28 cellular contexts compared by ENCODE assay signal in genomic region chr4:149223659-149224058, GRCh38.
DNase-seq lines count a peak whose midpoint lies in the region; ATAC-seq, FAIRE-seq and TF ChIP-seq lines count a peak whose summit lies in the region.
"Had no signal": no experiment of that assay in that cellular context is flagged by ENCODE, and none has a peak within 500 bp of the region (broad histone marks: within the 10 kb centered on the region; RNA-seq: fewer than 3 reads in every experiment).

No MANE protein-coding gene starts in this region.

- H3K4me1 ChIP-seq in mammary epithelial cell (ENCODE audit: insufficient read depth, low read length) (no peaks in the 10 kb centered on the region), keratinocyte (ENCODE audit: control insufficient read depth, extremely low read depth, insufficient read depth, low read length) (peaks cover 2% of the 10 kb centered on the region), mesendoderm (ENCODE audit: control insufficient read depth, low read depth, low read length) (no peaks in the 10 kb centered on the region), GM23338 (ENCODE audit: insufficient read depth) (no peaks in the 10 kb centered on the region)
- H3K4me1 ChIP-seq: esophagus muscularis mucosa, spleen, thyroid gland had no signal

- POLR2A ChIA-PET in GM10248 (lab: Yijun Ruan, JAX), result no interaction called here

- CTCF ChIA-PET in mammary epithelial cell (lab: Charles Lee; ENCODE audit: low non-redundant PET) (no interaction called here), GM10248 (lab: Yijun Ruan, JAX) (no interaction called here)

- no peak overlapping the region for H4K8ac ChIP-seq in mesendoderm (ENCODE audit: low read depth, low read length)

- H3K9me3 ChIP-seq in mammary epithelial cell (replicated peaks; ENCODE audit: insufficient read depth, low read length), result peaks cover 2% of the 10 kb centered on the region
- H3K9me3 ChIP-seq in keratinocyte (ENCODE audit: control insufficient read depth, low read depth, low read length), result no peaks in the 10 kb centered on the region
- H3K9me3 ChIP-seq: thyroid gland had no signal

- H3K79me2 ChIP-seq in mammary epithelial cell (ENCODE audit: insufficient read depth, low read length) (no peaks in the 10 kb centered on the region), keratinocyte (ENCODE audit: control insufficient read depth, insufficient read depth, low read length) (no peaks in the 10 kb centered on the region), mesendoderm (ENCODE audit: control insufficient read depth, insufficient read depth, low read length) (no peaks in the 10 kb centered on the region), GM23338 (replicated peaks; ENCODE audit: insufficient read depth) (no peaks in the 10 kb centered on the region)

- H4K20me1 ChIP-seq in mammary epithelial cell (ENCODE audit: insufficient read depth, low read length) (no peaks in the 10 kb centered on the region), keratinocyte (ENCODE audit: control insufficient read depth, extremely low read depth, insufficient read depth, low read length) (no peaks in the 10 kb centered on the region), GM23338 (replicated peaks; ENCODE audit: insufficient read depth) (no peaks in the 10 kb centered on the region)

- ATAC-seq in GM23338, result no peak
- ATAC-seq: activated CD8-positive, alpha-beta T cell treated with anti-CD3 and anti-CD28 coated beads for 36 hours; naive thymus-derived CD8-positive, alpha-beta T cell; stimulated activated naive CD8-positive, alpha-beta T cell treated with anti-CD3 and anti-CD28 coated beads, Interleukin-15, Interleukin-2, amounts not matched to agents 100 U/mL and 50 U/mL, for 24 hours; T-cell had no signal

- DNase-seq in A172 (ENCODE audit: low spot score), result peak; percentile 58
- DNase-seq in HT1080 (ENCODE audit: low read depth), result peak; percentile 48
- DNase-seq in mammary epithelial cell, result peak; percentile 69
- DNase-seq in keratinocyte (ENCODE audit: low read depth, low spot score), result peak; percentile 32
- no peak for DNase-seq in NCI-H1105 (lab: John Stamatoyannopoulos, UW)
- no peak for DNase-seq in mesendoderm
- DNase-seq in GM23338 (ENCODE audit: low spot score), result no peak
- DNase-seq in GM10248 (ENCODE audit: extremely low spot score), result no peak
- DNase-seq: 8988T; activated CD4-positive, CD25-positive, alpha-beta regulatory T cell treated with anti-CD3 and anti-CD28 coated beads, Interleukin-2, amount 50 U/mL, for 72 hours; activated CD8-positive, alpha-beta T cell treated with anti-CD3 and anti-CD28 coated beads for 36 hours; activated naive CD4-positive, alpha-beta T cell treated with anti-CD3 and anti-CD28 coated beads, Interleukin-2, amount 50 U/mL, for 16 hours; DMS79 treated with DMSO at 0.1 percent for 48 hours; effector CD8-positive, alpha-beta T cell; KBM-7; naive thymus-derived CD8-positive, alpha-beta T cell; NCI-H187 treated with DMSO at 0.1 percent for 48 hours; NCI-H774; retina; SIG-M5; spleen; stimulated activated CD4-positive, alpha-beta T cell treated with anti-CD3 and anti-CD28 coated beads, Interleukin-4, amount 100 ng/mL, for 24 hours; stimulated activated naive CD8-positive, alpha-beta T cell treated with anti-CD3 and anti-CD28 coated beads, Interleukin-15, Interleukin-2, amounts not matched to agents 100 U/mL and 50 U/mL, for 24 hours; T-cell; thyroid gland had no signal

- H3K56ac ChIP-seq in mesendoderm (ENCODE audit: low read length), result no peak overlapping the region

- no peak overlapping the region for H3K4me3 Mint-ChIP-seq in GM23338
- H3K4me3 Mint-ChIP-seq: activated CD8-positive, alpha-beta T cell treated with anti-CD3 and anti-CD28 coated beads for 36 hours; B cell; naive thymus-derived CD8-positive, alpha-beta T cell; T-cell had no signal

- no peaks in the 10 kb centered on the region for H3K4me1 Mint-ChIP-seq in GM23338
- H3K4me1 Mint-ChIP-seq: B cell; naive thymus-derived CD8-positive, alpha-beta T cell; T-cell had no signal

- H3K79me1 ChIP-seq in mesendoderm (ENCODE audit: low read length), result no peaks in the 10 kb centered on the region

- H2BK15ac ChIP-seq in mesendoderm (replicated peaks; ENCODE audit: low read depth), result no peak overlapping the region

- TF ChIP-seq CTCF in mammary epithelial cell (conservative IDR thresholded peaks at IDR 0.05 in 1 of 2, IDR thresholded peaks at IDR 0.05 in 1 of 2; ENCODE audit: extremely low read depth in 1 of 2, insufficient read depth in 1 of 2, low read depth in 1 of 2, low read length in 2 of 2) (no peak), keratinocyte (optimal IDR thresholded peaks at IDR 0.05 in 1 of 3, IDR thresholded peaks at IDR 0.05 in 1 of 3, conservative IDR thresholded peaks at IDR 0.05 in 1 of 3; ENCODE audit: extremely low read depth in 1 of 3, insufficient read depth in 2 of 3, low read length in 3 of 3) (no peak), GM23338 (conservative IDR thresholded peaks at IDR 0.05; ENCODE audit: low read depth in 2 of 2) (no peak), GM10248 (IDR thresholded peaks at IDR 0.05; ENCODE audit: control extremely low read depth, extremely low read depth, low read depth, missing control alignments) (no peak)

- intact Hi-C loops in mammary epithelial cell (cut with micrococcal nuclease), result no loop called here

- H3K4me2 ChIP-seq in mammary epithelial cell (ENCODE audit: insufficient read depth, low read depth, low read length) (no peak overlapping the region), keratinocyte (ENCODE audit: control insufficient read depth, extremely low read depth, insufficient read depth, low read depth, low read length) (no peak overlapping the region), mesendoderm (ENCODE audit: low read length) (no peak overlapping the region), GM23338 (no peak overlapping the region)

- no peak overlapping the region for H3K23ac ChIP-seq in mesendoderm (ENCODE audit: low read length)

- peaks cover 33% of the 10 kb centered on the region for H3K9me3 Mint-ChIP-seq in GM23338

- FAIRE-seq in keratinocyte (lab: Jason Lieb, UNC), result no peak
- FAIRE-seq: TTC549 had no signal

- H3K36me3 ChIP-seq in mammary epithelial cell (ENCODE audit: insufficient read depth, low read length), result no peaks in the 10 kb centered on the region
- no peaks in the 10 kb centered on the region for H3K36me3 ChIP-seq in keratinocyte (ENCODE audit: control insufficient read depth in 2 of 2, extremely low read depth in 1 of 2, insufficient read depth in 2 of 2, low read length in 2 of 2)
- no peaks in the 10 kb centered on the region for H3K36me3 ChIP-seq in mesendoderm (ENCODE audit: control insufficient read depth, insufficient read depth, low read length)
- no peaks in the 10 kb centered on the region for H3K36me3 ChIP-seq in GM23338 (ENCODE audit: insufficient read depth)
- H3K36me3 ChIP-seq: esophagus muscularis mucosa, spleen, thyroid gland had no signal

- peaks cover 3% of the 10 kb centered on the region for H3K27me3 Mint-ChIP-seq in GM23338 (ENCODE audit: insufficient read depth, low read depth, poor library complexity)
- H3K27me3 Mint-ChIP-seq: activated CD8-positive, alpha-beta T cell treated with anti-CD3 and anti-CD28 coated beads for 36 hours; B cell; T-cell had no signal

- no peak overlapping the region for H2BK120ac ChIP-seq in mesendoderm (ENCODE audit: low read depth, low read length)

- dilution Hi-C loops in mammary epithelial cell (cut with HindIII; ENCODE audit: low sequenced_read_pairs), result no loop called here
- dilution Hi-C loops in keratinocyte (cut with MboI; ENCODE audit: extremely low pct_ligation_motif_present, low sequenced_read_pairs), result no loop called here

- H3K4me3 ChIP-seq in mammary epithelial cell (replicated peaks in 1 of 3; ENCODE audit: insufficient read depth in 1 of 3, low read depth in 2 of 3, low read length in 3 of 3) (no peak overlapping the region), keratinocyte (ENCODE audit: control insufficient read depth in 2 of 3, extremely low read depth in 1 of 3, insufficient read depth in 2 of 3, low read depth in 1 of 3, low read length in 3 of 3) (no peak overlapping the region), mesendoderm (ENCODE audit: low read length) (no peak overlapping the region), GM23338 (no peak overlapping the region)
- H3K4me3 ChIP-seq: esophagus muscularis mucosa, spleen, thyroid gland had no signal

- no peak overlapping the region for H3K18ac ChIP-seq in mesendoderm (ENCODE audit: low read length)

- H3K36me3 Mint-ChIP-seq in GM23338 (ENCODE audit: low read depth), result no peaks in the 10 kb centered on the region
- H3K36me3 Mint-ChIP-seq: T-cell had no signal

- H2AK5ac ChIP-seq in mesendoderm (ENCODE audit: low read length), result no peak overlapping the region

- in situ Hi-C loops in mammary epithelial cell (cut with MboI; ENCODE audit: low sequenced_read_pairs in 2 of 2), result no loop called here

- no peak overlapping the region for H3K9ac ChIP-seq in mammary epithelial cell (ENCODE audit: insufficient read depth, low read length)
- no peak overlapping the region for H3K9ac ChIP-seq in keratinocyte (ENCODE audit: control insufficient read depth, extremely low read depth, insufficient read depth, low read length)
- no peak overlapping the region for H3K9ac ChIP-seq in mesendoderm (ENCODE audit: low read length)

- H3K27ac Mint-ChIP-seq in GM23338, result no peak overlapping the region
- H3K27ac Mint-ChIP-seq: activated CD8-positive, alpha-beta T cell treated with anti-CD3 and anti-CD28 coated beads for 36 hours; B cell; naive thymus-derived CD8-positive, alpha-beta T cell; T-cell had no signal

- no peak overlapping the region for H4K5ac ChIP-seq in mesendoderm (ENCODE audit: low read length)

- no peaks in the 10 kb centered on the region; the same call in 1 of the 2 replicates for H3K9me2 ChIP-seq in GM23338 (ENCODE audit: insufficient read depth)

- H3K27ac ChIP-seq in mammary epithelial cell (ENCODE audit: insufficient read depth, low read depth, low read length), result no peak overlapping the region
- H3K27ac ChIP-seq in keratinocyte (ENCODE audit: control insufficient read depth, insufficient read depth, low read length), result no peak overlapping the region
- H3K27ac ChIP-seq in mesendoderm (ENCODE audit: low read depth, low read length), result no peak overlapping the region
- no peak overlapping the region for H3K27ac ChIP-seq in GM23338 (ENCODE audit: low read depth)
- H3K27ac ChIP-seq: esophagus muscularis mucosa, spleen, thyroid gland had no signal

- H2AFZ ChIP-seq in mammary epithelial cell (ENCODE audit: low read depth, low read length) (no peak overlapping the region), keratinocyte (ENCODE audit: control insufficient read depth, low read length) (no peak overlapping the region), GM23338 (no peak overlapping the region)

- no peak overlapping the region for H2BK5ac ChIP-seq in mesendoderm (ENCODE audit: low read length)

- no TSS peak for BruUV-seq in mammary epithelial cell (replicated peaks; lab: Mats Ljungman, UMichigan)

- H3K9me1 ChIP-seq in keratinocyte (ENCODE audit: control insufficient read depth, extremely low read depth, insufficient read depth, low read length), result no peaks in the 10 kb centered on the region

- H3K27me3 ChIP-seq in mammary epithelial cell (ENCODE audit: insufficient read depth, low read length), result no peaks in the 10 kb centered on the region
- H3K27me3 ChIP-seq in keratinocyte (ENCODE audit: control insufficient read depth, extremely low read depth, insufficient read depth, low read length), result no peaks in the 10 kb centered on the region
- no peaks in the 10 kb centered on the region for H3K27me3 ChIP-seq in mesendoderm (ENCODE audit: insufficient read depth, low read length, poor library complexity)
- H3K27me3 ChIP-seq in GM23338 (ENCODE audit: insufficient read depth), result no peaks in the 10 kb centered on the region
- H3K27me3 ChIP-seq: esophagus muscularis mucosa, spleen, thyroid gland had no signal

- H3F3A ChIP-seq in GM23338 (replicated peaks; ENCODE audit: low read depth), result no peaks in the 10 kb centered on the region

- no peak overlapping the region for H3K4ac ChIP-seq in mesendoderm (ENCODE audit: low read depth, low read length)

Comparison
In these comparisons a context has a peak if more than half of its experiments do, and no peak if none do; other contexts are left out.
1. DNase-seq: peak in A172 (single experiment), HT1080 (single experiment), mammary epithelial cell (single experiment) and keratinocyte (single experiment); none in NCI-H1105 (single experiment), mesendoderm (single experiment), GM23338 (single experiment) and GM10248 (single experiment).